Comparison of ENCODE assay signal across 2 cellular contexts in genomic region chr4:103449285-103449684, GRCh38.
TF ChIP-seq lines count a peak whose summit lies in the region.

No MANE protein-coding gene starts in this region.

TF ChIP-seq in HepG2, 621 proteins besides CTCF, POLR2A, EP300 and RAD21 (continued from another document):
- TF ChIP-seq ZBED4 (CRISPR knock-in tag; IDR thresholded peaks at IDR 0.05; ENCODE audit: borderline replicate concordance) = no peak
- no peak for TF ChIP-seq ATF7 (IDR thresholded peaks at IDR 0.05)
- no peak for TF ChIP-seq ATF7 (CRISPR knock-in tag; IDR thresholded peaks at IDR 0.05)
- TF ChIP-seq CHD2 (IDR thresholded peaks at IDR 0.05; ENCODE audit: low read depth, low read length) = no peak
- TF ChIP-seq ZNF326 (CRISPR knock-in tag; IDR thresholded peaks at IDR 0.05; ENCODE audit: borderline replicate concordance) = no peak

TF ChIP-seq in WTC11, 78 proteins besides CTCF, POLR2A, EP300 and RAD21 (continued from another document):
- TF ChIP-seq FOXP4 (CRISPR knock-in tag; IDR thresholded peaks at IDR 0.05) (no peak), GABPB1 (CRISPR knock-in tag; IDR thresholded peaks at IDR 0.05) (no peak), ZNF416 (CRISPR knock-in tag; IDR thresholded peaks at IDR 0.05) (no peak), RORB (CRISPR knock-in tag; IDR thresholded peaks at IDR 0.05) (no peak), OVOL2 (CRISPR knock-in tag; IDR thresholded peaks at IDR 0.05; ENCODE audit: borderline replicate concordance) (no peak), PRRX2 (CRISPR knock-in tag; IDR thresholded peaks at IDR 0.05) (no peak)
TF ChIP-seq in WTC11: peak in this region for 0.
